Comparison of ENCODE assay signal across 9 cellular contexts in the genomic region with DNA sequence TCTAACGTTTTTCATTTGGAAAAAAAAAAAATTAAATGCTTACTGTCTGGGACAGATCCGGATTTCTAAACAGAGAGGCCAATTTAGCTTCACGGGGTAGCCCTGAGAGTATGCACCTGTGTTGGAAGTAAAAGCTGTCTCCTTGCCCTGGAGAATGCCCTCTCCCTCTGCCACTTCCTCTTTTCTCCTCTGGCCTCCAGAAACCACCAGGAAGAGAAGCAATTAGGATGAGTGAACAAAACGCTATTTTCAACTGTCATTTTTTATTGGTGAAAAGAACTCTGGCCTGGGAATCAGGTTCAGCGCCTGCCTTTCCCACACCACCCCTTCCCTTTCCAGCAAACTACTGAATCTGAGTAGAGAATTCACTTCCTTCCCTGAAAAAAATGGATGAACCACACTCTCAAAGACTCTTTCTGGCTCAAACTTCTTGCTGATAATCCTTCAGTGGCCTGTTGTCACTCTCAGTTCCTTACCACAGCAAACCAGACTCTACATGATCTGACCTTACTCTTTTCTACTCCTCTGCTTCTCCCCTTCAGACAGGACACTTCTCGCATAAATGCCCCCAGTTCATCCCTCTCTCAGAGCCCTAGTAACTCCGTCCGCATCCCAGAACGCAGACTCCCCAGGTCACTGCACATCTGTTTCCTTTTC. TPM values are rescaled to one million over a fixed set of nuclear protein-coding genes. Genes with fewer than 3 reads are reported as not detected.
A peak's percentile ranks its signal among the peaks of the same experiment; 100 is the strongest.
DNase-seq lines count a peak whose midpoint lies in the region; ATAC-seq, FAIRE-seq and TF ChIP-seq lines count a peak whose summit lies in the region.
"Had no signal": no experiment of that assay in that cellular context is flagged by ENCODE, and none has a peak within 500 bp of the region (broad histone marks: within the 10 kb centered on the region; RNA-seq: fewer than 3 reads in every experiment).

No MANE protein-coding gene starts in this region.

- no peaks in the 10 kb centered on the region for H3K36me3 ChIP-seq in parathyroid adenoma (ENCODE audit: control insufficient read depth, insufficient read depth, low read length)

- no peak overlapping the region for H3K4me2 ChIP-seq in parathyroid adenoma (ENCODE audit: low read length)

- H3K27ac Mint-ChIP-seq in brain: peak overlapping the region; percentile 3 to 93 (median 83)

- peaks cover 45% of the 10 kb centered on the region for H3K79me2 ChIP-seq in parathyroid adenoma

- H3K4me1 Mint-ChIP-seq in brain: peaks cover 99% of the 10 kb centered on the region

- no peak overlapping the region for H3K9ac ChIP-seq in parathyroid adenoma

- H3K4me3 ChIP-seq in parathyroid adenoma (ENCODE audit: low read depth, low read length): no peak overlapping the region

- H3K4me1 ChIP-seq in parathyroid adenoma: no peaks in the 10 kb centered on the region

- H3K9me3 Mint-ChIP-seq in brain: peaks cover 0 to 2% (median 0%) of the 10 kb centered on the region in 5 experiments

- H3K4me3 Mint-ChIP-seq in brain: peak overlapping the region; percentile 1 to 50 (median 23)

- no peaks in the 10 kb centered on the region for H3K27me3 Mint-ChIP-seq in brain

- H2AFZ ChIP-seq in parathyroid adenoma: no peak overlapping the region

- H3K27ac ChIP-seq in parathyroid adenoma: peak overlapping the region; percentile 52

- ATAC-seq in HG03378 (IDR thresholded peaks at IDR 0.05; ENCODE audit: unreplicated experiment): no peak

- no peaks in the 10 kb centered on the region for H3K9me3 ChIP-seq in parathyroid adenoma (ENCODE audit: control insufficient read depth, low read length)

- peak; percentile 43 for DNase-seq in GDM1 (lab: John Stamatoyannopoulos, UW)
- peak; percentile 87 for DNase-seq in MV-4-11 (lab: John Stamatoyannopoulos, UW)
- no peak for DNase-seq in frontal cortex (ENCODE audit: low spot score in 2 of 2)
- DNase-seq in HTR-8/SVneo (ENCODE audit: insufficient read length, low spot score): no peak
- no peak for DNase-seq in stimulated activated naive CD4-positive, alpha-beta T cell (lab: John Stamatoyannopoulos, UW)
- DNase-seq: T-helper 9 cell had no signal

- H3K27me3 ChIP-seq in parathyroid adenoma (ENCODE audit: control insufficient read depth, insufficient read depth, low read length): no peaks in the 10 kb centered on the region

- TF ChIP-seq CTCF in brain (conservative IDR thresholded peaks at IDR 0.05) (no peak), parathyroid adenoma (IDR thresholded peaks at IDR 0.05) (no peak)

- H3K36me3 Mint-ChIP-seq in brain: peaks cover 33% of the 10 kb centered on the region

- FAIRE-seq in frontal cortex (lab: Jason Lieb, UNC) (no peak), HTR-8/SVneo (lab: Jason Lieb, UNC) (no peak)

RNA-seq across cellular contexts. Expression of a gene that starts 29.8 kb away (rescaled TPM):
- polyA plus RNA-seq in brain (ENCODE audit: insufficient read depth, low read depth, low replicate concordance): 11.2 TPM
- total RNA-seq in frontal cortex: 52.6 TPM

Comparison
In these comparisons a context has a peak if more than half of its experiments do, and no peak if none do; other contexts are left out.
1. DNase-seq: peak in GDM1 (single experiment) and MV-4-11 (single experiment); none in frontal cortex (0 of 2), HTR-8/SVneo (single experiment) and stimulated activated naive CD4-positive, alpha-beta T cell (0 of 6).